7 cellular contexts compared by ENCODE assay signal in the genomic region with DNA sequence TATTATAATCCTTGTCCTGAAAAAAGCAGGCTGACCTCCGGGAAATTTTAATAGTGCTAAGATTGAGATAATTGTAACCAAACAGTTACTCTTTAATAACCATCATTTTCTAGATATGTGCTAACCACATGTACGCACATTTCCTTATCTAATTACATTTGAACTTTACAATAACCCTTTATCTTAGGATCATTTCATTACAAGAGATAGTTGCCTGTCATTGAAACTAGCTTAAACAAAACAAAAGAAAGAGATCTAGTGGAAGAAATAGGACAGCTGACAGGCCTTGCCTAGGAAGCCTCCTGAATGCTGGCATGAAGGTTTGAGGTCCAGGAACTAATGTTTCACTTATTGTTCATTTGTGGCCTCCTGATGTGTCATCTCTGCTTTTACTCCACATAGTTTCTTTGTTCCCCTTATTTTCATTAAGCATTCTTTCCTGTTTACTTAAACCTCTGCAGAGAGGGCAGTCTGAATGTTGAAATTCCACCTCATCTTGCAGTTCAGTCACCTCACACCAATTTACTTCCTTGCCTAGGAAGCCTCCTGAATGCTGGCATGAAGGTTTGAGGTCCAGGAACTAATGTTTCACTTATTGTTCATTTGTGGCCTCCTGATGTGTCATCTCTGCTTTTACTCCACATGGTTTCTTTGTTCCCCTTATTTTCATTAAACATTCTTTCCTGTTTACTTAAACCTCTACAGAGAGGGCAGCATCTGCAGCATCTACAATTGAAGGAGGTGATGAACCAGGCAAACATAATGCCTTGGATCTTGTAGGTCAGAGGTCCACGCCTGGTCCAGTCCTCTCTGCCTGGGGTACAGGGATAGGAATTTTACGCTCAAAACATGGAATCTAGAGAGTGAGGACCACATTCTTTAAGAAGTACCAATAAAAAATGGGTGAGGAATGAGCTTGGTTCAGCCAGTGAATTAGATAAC.
DNase-seq lines count a peak whose midpoint lies in the region; ATAC-seq and TF ChIP-seq lines count a peak whose summit lies in the region.
"Not testable (repeated sequence)": the region's sequence is repeated elsewhere in the genome, so short reads cannot be mapped to it uniquely, and the experiment has no call there.

No MANE protein-coding gene starts in this region.

- not testable (repeated sequence) for H3K23ac ChIP-seq in IMR-90 (ENCODE audit: low read depth, low read length); mesendoderm (ENCODE audit: low read length)

- intact Hi-C loops in IMR-90 (cut with micrococcal nuclease): not testable (repeated sequence)

- CTCF ChIA-PET in IMR-90 (lab: Yijun Ruan, JAX): not testable (repeated sequence)

- H4K5ac ChIP-seq in IMR-90 (ENCODE audit: low read depth, low read length); mesendoderm (ENCODE audit: low read length): not testable (repeated sequence)

- not testable (repeated sequence) for H3K79me1 ChIP-seq in IMR-90 (ENCODE audit: low read depth in 1 of 2, low read length in 2 of 2); mesendoderm (ENCODE audit: low read length)

- H4K8ac ChIP-seq in IMR-90 (ENCODE audit: low read depth in 2 of 2, low read length in 2 of 2); mesendoderm (ENCODE audit: low read depth, low read length): not testable (repeated sequence)

- not testable (repeated sequence) for H3K18ac ChIP-seq in IMR-90 (ENCODE audit: low read depth, low read length); mesendoderm (ENCODE audit: low read length)

- not testable (repeated sequence) for H3K4me1 ChIP-seq in IMR-90 (ENCODE audit: control insufficient read depth, insufficient read depth, low read length); mesendoderm (ENCODE audit: control insufficient read depth, low read depth, low read length)
- peaks cover 11% of the 10 kb centered on the region for H3K4me1 ChIP-seq in SJSA1 (replicated peaks)

- H3K4me3 ChIP-seq in IMR-90 (ENCODE audit: insufficient read depth, low read depth, low read length); SJSA1; brain microvascular endothelial cell (ENCODE audit: low read depth, low read length); fibroblast of pulmonary artery (replicated peaks; ENCODE audit: low read depth, low read length); mesendoderm (ENCODE audit: low read length): not testable (repeated sequence)

- H3K9me1 ChIP-seq in IMR-90 (ENCODE audit: insufficient read depth, low read length): not testable (repeated sequence)

- peak overlapping the region; percentile 79; the same call in 1 of the 2 replicates for H3K27ac ChIP-seq in IMR-90 (ENCODE audit: insufficient read depth, low read length)
- H3K27ac ChIP-seq in SJSA1: peak overlapping the region; percentile 81
- H3K27ac ChIP-seq in brain microvascular endothelial cell: peak overlapping the region; percentile 80
- not testable (repeated sequence) for H3K27ac ChIP-seq in mesendoderm (ENCODE audit: low read depth, low read length)

- H3K14ac ChIP-seq in IMR-90 (replicated peaks; ENCODE audit: low read depth, low read length): not testable (repeated sequence)

- not testable (repeated sequence) for H3K4ac ChIP-seq in IMR-90 (ENCODE audit: low read depth, low read length); mesendoderm (ENCODE audit: low read depth, low read length)

- TF ChIP-seq POLR2A in IMR-90 (IDR thresholded peaks at IDR 0.05; ENCODE audit: low read depth, low read length): not testable (repeated sequence)

- not testable (repeated sequence) for TF ChIP-seq CTCF in IMR-90 (conservative IDR thresholded peaks at IDR 0.05; ENCODE audit: low read depth, low read length); brain microvascular endothelial cell (IDR thresholded peaks at IDR 0.05; ENCODE audit: low read depth, low read length, missing control alignments); fibroblast of pulmonary artery (IDR thresholded peaks at IDR 0.05; ENCODE audit: low read length, missing control alignments)

- dilution Hi-C loops in IMR-90 (cut with HindIII; ENCODE audit: low sequenced_read_pairs, unreplicated experiment): not testable (repeated sequence)

- ATAC-seq in GM21786 (IDR thresholded peaks at IDR 0.05; ENCODE audit: unreplicated experiment) (peak; percentile 42), IMR-90 (ENCODE audit: low read depth) (peak; percentile 70)

- DNase-seq in Daoy (ENCODE audit: low read depth) (peak; percentile 73), IMR-90 (peak; percentile 78), SJSA1 (ENCODE audit: low read depth in 1 of 2, low spot score in 2 of 2) (peak; percentile 54 to 71), brain microvascular endothelial cell (peak; percentile 83), fibroblast of pulmonary artery (ENCODE audit: low read depth) (peak; percentile 76), mesendoderm (peak; percentile 35)

- H2BK5ac ChIP-seq in IMR-90 (ENCODE audit: low read depth, low read length, poor library complexity, severe bottlenecking): peak overlapping the region; percentile 54
- not testable (repeated sequence) for H2BK5ac ChIP-seq in mesendoderm (ENCODE audit: low read length)

- H2AFZ ChIP-seq in IMR-90 (replicated peaks; ENCODE audit: low read length, poor library complexity): not testable (repeated sequence)

- H3K9me3 ChIP-seq in IMR-90 (ENCODE audit: control insufficient read depth, insufficient read depth, low read length); SJSA1 (replicated peaks): not testable (repeated sequence)

- not testable (repeated sequence) for H3K36me3 ChIP-seq in IMR-90 (ENCODE audit: control insufficient read depth, insufficient read depth, low read length); SJSA1; brain microvascular endothelial cell (replicated peaks); mesendoderm (ENCODE audit: control insufficient read depth, insufficient read depth, low read length)

- H2AK9ac ChIP-seq in IMR-90 (replicated peaks; ENCODE audit: low read depth, low read length, poor library complexity): not testable (repeated sequence)

- H2BK15ac ChIP-seq in IMR-90 (ENCODE audit: low read depth, low read length); mesendoderm (replicated peaks; ENCODE audit: low read depth): not testable (repeated sequence)

- POLR2A ChIA-PET in IMR-90 (lab: Charles Lee; ENCODE audit: unreplicated experiment): not testable (repeated sequence)

- H4K91ac ChIP-seq in IMR-90 (ENCODE audit: insufficient read depth, low read depth, low read length): not testable (repeated sequence)

- WGBS in IMR-90 (ENCODE audit: extremely low coverage in 2 of 2, insufficient read length in 1 of 2), 2 experiments: no CpG with 5 or more reads among the region's 4 CpGs
- WGBS in mesendoderm (ENCODE audit: extremely low coverage, insufficient coverage, low lambda C conversion rate): no CpG with 5 or more reads among the region's 4 CpGs

- H4K20me1 ChIP-seq in IMR-90 (ENCODE audit: insufficient read depth, low read length): not testable (repeated sequence)

- not testable (repeated sequence) for H3K9ac ChIP-seq in IMR-90 (ENCODE audit: low read depth, low read length); mesendoderm (ENCODE audit: low read length)

- not testable (repeated sequence) for TF ChIP-seq RAD21 in IMR-90 (IDR thresholded peaks at IDR 0.05; ENCODE audit: low read length)

- H3K56ac ChIP-seq in IMR-90 (ENCODE audit: extremely low read depth, insufficient read depth, low read length); mesendoderm (ENCODE audit: low read length): not testable (repeated sequence)

- H2BK120ac ChIP-seq in IMR-90 (ENCODE audit: low read depth, low read length): 0 out of 2 replicates have a peak overlapping the region, but pooled peaks have one; percentile 40
- H2BK120ac ChIP-seq in mesendoderm (ENCODE audit: low read depth, low read length): not testable (repeated sequence)

- in situ Hi-C loops in IMR-90 (cut with MboI; ENCODE audit: low sequenced_read_pairs); brain microvascular endothelial cell (cut with HindIII; ENCODE audit: low pct_ligation_motif_present, low sequenced_read_pairs): not testable (repeated sequence)

- not testable (repeated sequence) for H3K79me2 ChIP-seq in mesendoderm (ENCODE audit: control insufficient read depth, insufficient read depth, low read length)

- BruUV-seq in IMR-90 (replicated peaks; lab: Mats Ljungman, UMichigan): not testable (repeated sequence)

- not testable (repeated sequence) for H3K27me3 ChIP-seq in IMR-90 (ENCODE audit: control insufficient read depth, insufficient read depth, low read length); SJSA1 (replicated peaks); brain microvascular endothelial cell (replicated peaks); mesendoderm (ENCODE audit: insufficient read depth, low read length, poor library complexity)

- not testable (repeated sequence) for H2AK5ac ChIP-seq in IMR-90 (ENCODE audit: low read depth, low read length); mesendoderm (ENCODE audit: low read length)

- H2BK20ac ChIP-seq in IMR-90 (ENCODE audit: low read depth, low read length): not testable (repeated sequence)

- H3K4me2 ChIP-seq in IMR-90 (ENCODE audit: low read depth, low read length); mesendoderm (ENCODE audit: low read length): not testable (repeated sequence)

TF ChIP-seq in IMR-90, 13 proteins besides CTCF, POLR2A, EP300 and RAD21:
- TF ChIP-seq CEBPB (IDR thresholded peaks at IDR 0.05; ENCODE audit: low read depth, low read length): peak; percentile 41
